Comparison of ENCODE assay signal across 7 cellular contexts in the genomic region with DNA sequence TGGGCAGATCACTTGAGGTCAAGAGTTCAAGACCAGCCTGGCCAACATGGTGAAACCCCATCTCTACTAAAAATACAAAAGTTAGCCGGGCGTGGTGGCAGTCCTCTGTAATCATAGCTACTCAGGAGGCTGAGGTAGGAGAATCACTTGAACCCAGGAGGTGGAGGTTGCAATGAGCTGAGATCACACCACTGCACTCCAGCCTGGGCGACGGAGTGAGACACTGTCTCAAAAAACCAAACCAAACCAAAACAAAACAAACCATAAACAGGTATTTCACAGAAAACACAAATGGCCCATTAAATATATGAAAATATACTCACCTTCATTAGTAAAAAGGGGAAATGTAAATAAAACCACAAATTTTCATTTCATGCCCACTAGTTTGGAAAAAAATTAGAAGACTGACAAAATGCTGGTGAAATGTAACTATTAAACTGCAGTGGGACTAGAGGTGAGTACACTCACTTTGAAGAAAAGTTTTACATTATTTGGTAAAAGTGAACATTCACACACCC.
ATAC-seq and TF ChIP-seq lines count a peak whose summit lies in the region.
"Not testable (repeated sequence)": the region's sequence is repeated elsewhere in the genome, so short reads cannot be mapped to it uniquely, and the experiment has no call there.

No MANE protein-coding gene starts in this region.

- H3K9ac ChIP-seq in SU-DHL-6 (ENCODE audit: low read length) = not testable (repeated sequence)

- not testable (repeated sequence) for H3F3A ChIP-seq in SU-DHL-6 (ENCODE audit: insufficient read depth)

- not testable (repeated sequence) for H2AFZ ChIP-seq in SU-DHL-6 (ENCODE audit: low read depth, low read length, severe bottlenecking)

- H4K20me1 ChIP-seq in SU-DHL-6 (ENCODE audit: low read depth, low read length) = not testable (repeated sequence)

- ATAC-seq in GM18502 (IDR thresholded peaks at IDR 0.05; ENCODE audit: poor library complexity, unreplicated experiment) (peak; percentile 37), GM19043 (IDR thresholded peaks at IDR 0.05; ENCODE audit: low read depth, unreplicated experiment) (peak; percentile 37), GM21515 (IDR thresholded peaks at IDR 0.05; ENCODE audit: unreplicated experiment) (peak; percentile 40), HG02610 (IDR thresholded peaks at IDR 0.05; ENCODE audit: unreplicated experiment) (peak; percentile 31), HG03066 (IDR thresholded peaks at IDR 0.05; ENCODE audit: low read depth, unreplicated experiment) (peak; percentile 40), HG03439 (IDR thresholded peaks at IDR 0.05; ENCODE audit: unreplicated experiment) (peak; percentile 51)

- not testable (repeated sequence) for H3K36me3 ChIP-seq in SU-DHL-6 (ENCODE audit: low read length)

- H3K4me2 ChIP-seq in SU-DHL-6 (ENCODE audit: low read depth, low read length, poor library complexity, severe bottlenecking) = peak overlapping the region; percentile 44

- not testable (repeated sequence) for H3K79me2 ChIP-seq in SU-DHL-6 (ENCODE audit: insufficient read depth, low read length)

- H3K27me3 ChIP-seq in SU-DHL-6 (ENCODE audit: low read length) = not testable (repeated sequence)

- not testable (repeated sequence) for H3K9me2 ChIP-seq in SU-DHL-6 (replicated peaks; ENCODE audit: insufficient read depth, low read length)

- TF ChIP-seq CTCF in SU-DHL-6 (IDR thresholded peaks at IDR 0.05; ENCODE audit: insufficient read depth, low read length, poor library complexity, severe bottlenecking) = not testable (repeated sequence)

- H3K4me3 ChIP-seq in SU-DHL-6 (ENCODE audit: insufficient read depth, low read length, poor library complexity, severe bottlenecking) = peak overlapping the region; percentile 12

- H3K27ac ChIP-seq in SU-DHL-6 (ENCODE audit: low read depth, low read length) = peak overlapping the region; percentile 40

- not testable (repeated sequence) for H3K9me3 ChIP-seq in SU-DHL-6 (ENCODE audit: insufficient read depth, low read length)

Comparison
In these comparisons a context has a peak if more than half of its experiments do, and no peak if none do; other contexts are left out.
1. Peak in every context shown above with its lines: ATAC-seq, H3K4me3 ChIP-seq and H3K27ac ChIP-seq.